8 cellular contexts compared by ENCODE assay signal in the genomic region with DNA sequence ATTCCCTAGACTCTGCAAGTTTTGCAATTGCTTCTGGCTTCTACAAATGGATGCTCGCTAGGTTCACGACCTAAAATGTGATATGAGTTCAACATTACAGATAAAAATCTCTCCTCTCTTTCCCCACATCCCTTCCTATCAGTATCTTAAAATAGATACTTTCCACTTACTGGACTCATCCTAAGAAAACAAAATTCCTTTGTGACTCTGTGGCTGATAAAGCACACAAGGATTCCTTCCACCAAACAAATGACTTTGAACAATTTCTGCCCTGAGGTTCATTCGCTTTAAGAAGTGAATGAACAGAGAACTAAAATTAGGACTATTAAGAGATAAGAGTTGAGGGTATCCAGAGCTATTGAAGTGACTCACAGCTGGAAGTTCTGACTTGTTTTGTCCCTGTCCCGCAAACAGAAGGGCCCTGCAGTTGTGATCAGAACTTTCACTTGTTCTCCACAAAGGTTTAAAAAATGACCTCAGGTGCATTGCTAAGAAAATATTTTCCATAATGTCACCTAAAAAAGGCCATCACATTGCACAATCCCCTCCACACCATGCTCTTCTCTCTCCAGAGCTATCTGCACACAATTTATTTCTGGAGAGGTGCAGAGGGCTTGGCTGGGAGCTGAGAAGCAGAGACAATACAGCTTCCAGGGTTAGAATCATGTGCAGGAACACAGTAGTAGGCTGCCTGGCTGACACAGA.
A peak's percentile ranks its signal among the peaks of the same experiment; 100 is the strongest.
DNase-seq lines count a peak whose midpoint lies in the region; ATAC-seq, FAIRE-seq and TF ChIP-seq lines count a peak whose summit lies in the region.

No MANE protein-coding gene starts in this region.

- DNase-seq in ELF-1 (ENCODE audit: low read depth, low spot score) (peak; percentile 59), Panc1 (ENCODE audit: low read depth, low spot score) (no peak), coronary artery (ENCODE audit: low spot score) (no peak), naive B cell (no peak), DMS153 treated with DMSO at 0.1 percent for 48 hours (lab: John Stamatoyannopoulos, UW; ENCODE audit: unreplicated experiment) (no peak), small intestine (no peak), mucosa of gallbladder (ENCODE audit: low spot score) (no peak)
- DNase-seq in stimulated activated naive CD4-positive, alpha-beta T cell treated with Interleukin-2 at 50 U/mL for 16 hours (lab: John Stamatoyannopoulos, UW), result no peak

- no peak for FAIRE-seq in small intestine (lab: Jason Lieb, UNC)

- H3K4me3 ChIP-seq in Panc1 (ENCODE audit: low read depth in 2 of 2, low read length in 2 of 2) (no peak overlapping the region), coronary artery (no peak overlapping the region), small intestine (ENCODE audit: low read depth in 1 of 2, low read length in 2 of 2) (no peak overlapping the region)

- CTCF ChIA-PET in Panc1 (lab: Charles Lee), result no interaction called here

- peaks cover 0 to 6% of the 10 kb centered on the region in 2 donors for H3K36me3 Mint-ChIP-seq in naive B cell

- BruUV-seq in Panc1 (replicated peaks; lab: Mats Ljungman, UMichigan), result no TSS peak

- no peaks in the 10 kb centered on the region for H3K9me3 ChIP-seq in Panc1 (ENCODE audit: control insufficient read depth, insufficient read depth, low read depth, low read length)
- no peaks in the 10 kb centered on the region for H3K9me3 ChIP-seq in small intestine (ENCODE audit: control insufficient read depth, low read depth)

- peak overlapping the region in 4 of 6 donors; percentile 1 to 60 (median 44) for H3K27ac Mint-ChIP-seq in naive B cell

- WGBS in small intestine, 3 donors, result 63 to 69% (median 64%) methylated on average over 4 of the region's 4 CpGs

- in situ Hi-C loops in Panc1 (cut with HindIII; ENCODE audit: low pct_unique_long_range_greater_than_20kb, low sequenced_read_pairs), result no loop called here

- POLR2A ChIA-PET in Panc1 (lab: Charles Lee), result no interaction called here

- H3K27me3 ChIP-seq in Panc1 (ENCODE audit: control insufficient read depth, insufficient read depth, low read length) (no peaks in the 10 kb centered on the region), small intestine (ENCODE audit: control insufficient read depth in 2 of 2, insufficient read depth in 2 of 2, low read length in 2 of 2) (no peaks in the 10 kb centered on the region)

- H3K27ac ChIP-seq in Panc1 (ENCODE audit: low read length) (peak overlapping the region; percentile 52), coronary artery (peak overlapping the region; percentile 31 to 40), small intestine (ENCODE audit: low read depth in 1 of 2, low read length in 1 of 2) (peak overlapping the region in 1 of 2 donors; percentile 4)

- peaks cover 0 to 4% (median 0%) of the 10 kb centered on the region in 7 donors for H3K9me3 Mint-ChIP-seq in naive B cell

- H3K27me3 Mint-ChIP-seq in naive B cell, result no peaks in the 10 kb centered on the region

- intact Hi-C loops in Panc1 (cut with micrococcal nuclease; ENCODE audit: unreplicated experiment), result no loop called here

- H3K4me1 ChIP-seq in Panc1 (ENCODE audit: control insufficient read depth, insufficient read depth, low read length), result peaks cover 59% of the 10 kb centered on the region
- H3K4me1 ChIP-seq in small intestine (ENCODE audit: control insufficient read depth in 2 of 2, insufficient read depth in 1 of 2, low read depth in 1 of 2, low read length in 1 of 2), result peaks cover 2 to 21% of the 10 kb centered on the region in 2 donors

- ATAC-seq in Panc1 (no peak), naive B cell (ENCODE audit: low read depth in 2 of 2) (no peak)

- H3K4me3 Mint-ChIP-seq in naive B cell, result peak overlapping the region in 4 of 8 donors; percentile 4 to 32 (median 28)

- H3K4me1 Mint-ChIP-seq in naive B cell, result peaks cover 54 to 83% (median 74%) of the 10 kb centered on the region in 3 donors

- H3K36me3 ChIP-seq in Panc1 (ENCODE audit: control insufficient read depth, insufficient read depth, low read length) (no peaks in the 10 kb centered on the region), small intestine (ENCODE audit: control insufficient read depth in 2 of 2, insufficient read depth in 2 of 2, low read length in 2 of 2) (no peaks in the 10 kb centered on the region)

- no peak for TF ChIP-seq CTCF in Panc1 (IDR thresholded peaks at IDR 0.05)
- TF ChIP-seq CTCF in coronary artery (IDR thresholded peaks at IDR 0.05), result no peak
